Comparison of ENCODE assay signal across 8 cellular contexts in the genomic region with DNA sequence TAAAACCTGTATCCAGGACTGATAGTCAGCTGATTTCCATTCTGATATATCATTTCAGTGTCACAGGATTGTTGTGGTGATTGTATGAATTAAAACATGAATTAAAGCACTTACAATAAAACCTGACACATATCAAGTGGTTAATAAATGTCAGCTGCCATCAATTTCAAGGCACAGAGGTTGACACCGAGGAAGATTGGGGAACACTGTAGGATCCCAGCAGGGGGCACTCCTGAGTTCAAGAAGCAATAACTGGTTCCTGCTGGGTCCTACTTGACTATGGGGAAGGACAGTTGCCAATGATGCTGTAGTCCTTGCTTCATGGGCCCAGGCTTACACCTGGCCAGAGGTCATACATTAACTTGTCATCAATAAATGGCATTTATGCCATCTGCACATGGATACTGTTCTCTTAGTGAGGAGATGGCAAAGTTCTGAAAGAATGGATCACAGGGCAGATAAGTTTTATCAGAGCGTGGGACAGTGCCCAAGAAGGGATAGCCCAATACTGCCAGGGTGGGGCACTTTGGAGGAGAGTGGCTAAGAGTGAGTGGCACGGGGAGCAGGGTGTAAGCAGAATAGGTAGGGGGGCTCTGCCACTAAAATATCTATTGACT. TPM values are rescaled to one million over a fixed set of nuclear protein-coding genes. Genes with fewer than 3 reads are reported as not detected.
DNase-seq lines count a peak whose midpoint lies in the region; ATAC-seq and TF ChIP-seq lines count a peak whose summit lies in the region.

No MANE protein-coding gene starts in this region.

- TF ChIP-seq CTCF in GM12873 (IDR thresholded peaks at IDR 0.05; ENCODE audit: insufficient read depth, low read depth, low read length, missing control alignments) (peak; percentile 76), heart right ventricle (IDR thresholded peaks at IDR 0.05) (peak in 7 of 9 donors; percentile 44 to 60 (median 53)), tibial artery (IDR thresholded peaks at IDR 0.05) (peak in 1 of 2 experiments; percentile 6)

- H3K36me3 ChIP-seq in heart right ventricle (no peaks in the 10 kb centered on the region), tibial artery (no peaks in the 10 kb centered on the region)

- peaks cover 0 to 13% (median 0%) of the 10 kb centered on the region in 9 donors for H3K4me1 ChIP-seq in heart right ventricle
- H3K4me1 ChIP-seq in tibial artery: peaks cover 0 to 26% (median 14%) of the 10 kb centered on the region in 4 donors

- peak; percentile 30 for DNase-seq in SHP77 treated with DMSO at 0.1 percent for 48 hours (lab: John Stamatoyannopoulos, UW)
- peak; percentile 23 to 35 for DNase-seq in heart right ventricle
- DNase-seq in tibial artery: peak in 1 of 2 donors; percentile 32
- DNase-seq in activated CD8-positive, alpha-beta memory T cell treated with anti-CD3 and anti-CD28 coated beads for 24 hours: no peak
- DNase-seq in dedifferentiated amniotic fluid mesenchymal stem cell (ENCODE audit: extremely low spot score): no peak

- H3K27ac ChIP-seq in heart right ventricle (no peak overlapping the region), tibial artery (peak overlapping the region; percentile 37 to 66)

- ATAC-seq in HG02759 (IDR thresholded peaks at IDR 0.05; ENCODE audit: unreplicated experiment): peak; percentile 70
- ATAC-seq in heart right ventricle: peak in 3 of 8 donors; percentile 51 to 62 (median 57)
- no peak for ATAC-seq in HG03045 (IDR thresholded peaks at IDR 0.05; ENCODE audit: unreplicated experiment)

- 83 to 89% methylated on average over 3 of the region's 3 CpGs for WGBS in heart right ventricle, 2 donors

- H3K4me3 ChIP-seq in heart right ventricle: no peak overlapping the region
- no peak overlapping the region for H3K4me3 ChIP-seq in tibial artery

- H3K27me3 ChIP-seq in heart right ventricle (no peaks in the 10 kb centered on the region), tibial artery (no peaks in the 10 kb centered on the region)

- intact Hi-C loops in heart right ventricle (cut with DNase I) (loop anchor here in 6 of 10 donors (2.0 to 10.0 kb wide), 4 partner anchors 346 to 496 kb away; no protein-coding TSS in a partner anchor), tibial artery (cut with DNase I; ENCODE audit: low total_unique reads) (no loop called here)

- no peaks in the 10 kb centered on the region for H3K9me3 ChIP-seq in heart right ventricle
- no peaks in the 10 kb centered on the region for H3K9me3 ChIP-seq in tibial artery

RNA-seq across cellular contexts. Expression of a gene that starts 24.1 kb away (rescaled TPM):
- 10 to 100 TPM in 9 of 10 donors, 1 to 10 TPM in 1; 4.1 to 36.0 (median 17.5) TPM for total RNA-seq in heart right ventricle
- 1 to 10 TPM; 3.8 to 5.7 TPM for polyA plus RNA-seq in heart right ventricle

Comparison
In these comparisons a context has a peak if more than half of its experiments do, and no peak if none do; other contexts are left out.
1. DNase-seq: peak in SHP77 treated with DMSO at 0.1 percent for 48 hours (single experiment) and heart right ventricle (2 of 2); none in activated CD8-positive, alpha-beta memory T cell treated with anti-CD3 and anti-CD28 coated beads for 24 hours (single experiment) and dedifferentiated amniotic fluid mesenchymal stem cell (single experiment).
2. H3K27ac ChIP-seq: peak in tibial artery (2 of 2); none in heart right ventricle (0 of 10).